Comparison of ENCODE assay signal across 8 cellular contexts in the genomic region with DNA sequence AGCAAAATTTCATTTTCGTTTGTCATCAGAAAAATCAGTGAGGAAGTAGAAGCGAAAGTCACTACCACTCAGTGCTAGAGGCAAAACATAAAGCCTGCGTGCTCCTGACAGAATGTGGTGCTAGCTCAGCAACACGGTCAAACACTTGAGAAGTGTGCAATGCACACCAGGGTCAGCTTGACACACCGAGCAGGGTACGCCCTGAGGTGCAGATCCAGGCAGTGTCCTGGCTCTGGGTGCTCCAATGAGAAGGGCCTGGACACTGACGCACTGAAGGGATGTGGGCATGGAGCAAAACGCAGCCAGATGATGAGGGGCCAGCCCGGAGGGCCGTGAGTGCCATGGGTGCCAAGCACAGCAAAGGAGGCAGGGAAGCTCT. TPM values are rescaled to one million over a fixed set of nuclear protein-coding genes. Genes with fewer than 3 reads are reported as not detected.
DNase-seq lines count a peak whose midpoint lies in the region; ATAC-seq and TF ChIP-seq lines count a peak whose summit lies in the region.

No MANE protein-coding gene starts in this region.

- H3K36me3 ChIP-seq in KMS-11 (ENCODE audit: insufficient read depth) (no peaks in the 10 kb centered on the region), MG63 (peaks cover 3% of the 10 kb centered on the region; the same call in 1 of the 2 replicates)

- no peaks in the 10 kb centered on the region for H3K79me2 ChIP-seq in KMS-11 (ENCODE audit: insufficient read depth, low read depth)

- peak overlapping the region; percentile 24; the same call in 1 of the 2 replicates for H2AFZ ChIP-seq in KMS-11 (ENCODE audit: low read depth)

- peak overlapping the region; percentile 96 for H3K4me2 ChIP-seq in KMS-11

- peaks cover 36% of the 10 kb centered on the region for H3K4me1 ChIP-seq in KMS-11 (ENCODE audit: low read depth, poor library complexity, severe bottlenecking)

- peak; percentile 46 for ATAC-seq in GM18498 (IDR thresholded peaks at IDR 0.05; ENCODE audit: unreplicated experiment)
- peak; percentile 40 for ATAC-seq in GM21529 (IDR thresholded peaks at IDR 0.05; ENCODE audit: unreplicated experiment)
- peak; percentile 18 to 57 for ATAC-seq in left cardiac atrium

- intact Hi-C loops in left cardiac atrium (cut with DNase I): loop anchor here in 1 of 2 donors (2.0 kb wide), 1 partner anchor 164 kb away; no protein-coding TSS in a partner anchor

- H4K20me1 ChIP-seq in KMS-11 (ENCODE audit: insufficient read depth): no peaks in the 10 kb centered on the region

- H3K27ac ChIP-seq in KMS-11: peak overlapping the region; percentile 56

- peak overlapping the region; percentile 13; the same call in 1 of the 2 replicates for H3K9ac ChIP-seq in KMS-11

- H3K4me3 ChIP-seq in KMS-11 (IDR thresholded peaks at IDR 0.05; ENCODE audit: insufficient read depth, low read depth, low read length): no peak overlapping the region
- H3K4me3 ChIP-seq in MG63: no peak overlapping the region

- no peak for DNase-seq in left cardiac atrium
- no peak for DNase-seq in NCI-H345 treated with DMSO at 0.1 percent for 48 hours (lab: John Stamatoyannopoulos, UW; ENCODE audit: unreplicated experiment)
- DNase-seq in MG63: no peak
- no peak for DNase-seq in NOMO-1 treated with dmso at 0.1 percent for 144 hours (lab: John Stamatoyannopoulos, UW; ENCODE audit: unreplicated experiment)
- DNase-seq in DMS79 (lab: John Stamatoyannopoulos, UW): no peak

- no peak for TF ChIP-seq CTCF in KMS-11 (conservative IDR thresholded peaks at IDR 0.05; ENCODE audit: low read depth, low read length)

- H3K9me3 ChIP-seq in MG63: no peaks in the 10 kb centered on the region

- H3K27me3 ChIP-seq in KMS-11 (ENCODE audit: insufficient read depth, low read depth): no peaks in the 10 kb centered on the region
- H3K27me3 ChIP-seq in MG63: no peaks in the 10 kb centered on the region

RNA-seq across cellular contexts. Expression of a gene that starts 5.9 kb away (rescaled TPM):
- 10 to 100 TPM; 18.3 to 27.9 TPM for total RNA-seq in left cardiac atrium
- 31.6 and 32.1 TPM in 2 replicates for total RNA-seq in MG63 (2014; rRNA removed; shearing (Covaris generic); ENCODE audit: low replicate concordance)

RNA-seq across cellular contexts. Expression of a gene that starts 48.8 kb away (rescaled TPM):
- 10 to 100 TPM in 1 of 2 donors, 1 to 10 TPM in 1; 8.9 to 10.2 TPM for total RNA-seq in left cardiac atrium
- total RNA-seq in MG63 (2014; rRNA removed; shearing (Covaris generic); ENCODE audit: low replicate concordance): 18.3 and 33.0 TPM in 2 replicates
